ENCODE assay signal across 1 cellular context in genomic region chr17:57269052-57269451, GRCh38.
TF ChIP-seq lines count a peak whose summit lies in the region.

No MANE protein-coding gene starts in this region.

TF ChIP-seq in neural cell, 6 proteins besides CTCF, POLR2A, EP300 and RAD21 (continued from another document):
- no peak for TF ChIP-seq MXI1 (conservative IDR thresholded peaks at IDR 0.05; ENCODE audit: poor library complexity, severe bottlenecking)
- no peak for TF ChIP-seq EZH2 (IDR thresholded peaks at IDR 0.05; ENCODE audit: borderline replicate concordance, insufficient read depth, low read length, poor library complexity, severe bottlenecking)
- no peak for TF ChIP-seq POLR2AphosphoS5 (IDR thresholded peaks at IDR 0.05)
